In genomic region chr11:27700351-27701261, GRCh38 we compare ENCODE assay signal across 8 cellular contexts. TPM values are rescaled to one million over a fixed set of nuclear protein-coding genes. Genes with fewer than 3 reads are reported as not detected.
DNase-seq lines count a peak whose midpoint lies in the region; ATAC-seq, FAIRE-seq and TF ChIP-seq lines count a peak whose summit lies in the region.

Gene BDNF (minus strand): TSS chr11:27700455. CDS start chr11:27658564, 41,891 bp downstream.

- no peaks in the 10 kb centered on the region; the same call in 1 of the 2 replicates for H3K27me3 ChIP-seq in MM.1S (replicated peaks; ENCODE audit: insufficient read depth, low read length)
- H3K27me3 ChIP-seq in brain microvascular endothelial cell (replicated peaks), result no peaks in the 10 kb centered on the region

- H3K4me1 ChIP-seq in MM.1S (ENCODE audit: low read length), result 0 out of 2 replicates have a peak, but pooled peaks cover 5% of the 10 kb centered on the region
- H3K4me1 ChIP-seq in kidney (ENCODE audit: control insufficient read depth in 1 of 2, insufficient read depth in 1 of 2, low read depth in 1 of 2, low read length in 2 of 2), result peaks cover 0 to 18% of the 10 kb centered on the region in 2 donors

- peak within 1 kb of the TSS; percentile 20; the same call in 1 of the 2 replicates for H3K9ac ChIP-seq in MM.1S (ENCODE audit: low read length)
- peak within 1 kb of the TSS in 1 of 2 donors; percentile 46 for H3K9ac ChIP-seq in kidney (ENCODE audit: low read length in 2 of 2)

- TF ChIP-seq CTCF in AG04449 (IDR thresholded peaks at IDR 0.05; ENCODE audit: insufficient read depth, low read length, missing control alignments), result peak; percentile 0
- no peak for TF ChIP-seq CTCF in MM.1S (IDR thresholded peaks at IDR 0.05; ENCODE audit: low read length)
- peak; percentile 15 for TF ChIP-seq CTCF in brain microvascular endothelial cell (IDR thresholded peaks at IDR 0.05; ENCODE audit: low read depth, low read length, missing control alignments)
- TF ChIP-seq CTCF in kidney (IDR thresholded peaks at IDR 0.05; ENCODE audit: borderline replicate concordance, extremely low read depth, insufficient read depth), result no peak

- DNase-seq in AG04449 (ENCODE audit: low read depth, low spot score), result no peak
- DNase-seq in MM.1S, result peak; percentile 33
- DNase-seq in brain microvascular endothelial cell, result no peak
- peak; percentile 66 for DNase-seq in kidney
- no peak for DNase-seq in stimulated activated naive B cell treated with anti-CD40 and anti-IgM and Interleukin-4, amounts not matched to agents 10 μg/mL and 1 μg/mL and 100 μg/mL, for 72 hours

- peaks cover 19 to 29% of the 10 kb centered on the region in 2 donors for H3K4me1 Mint-ChIP-seq in stimulated activated naive B cell treated with anti-CD40 and anti-IgM and Interleukin-4, amounts not matched to agents 10 μg/mL and 1 μg/mL and 100 μg/mL, for 72 hours

- H2AFZ ChIP-seq in MM.1S (ENCODE audit: low read length), result peak within 1 kb of the TSS; percentile 85

- H3K9me2 ChIP-seq in MM.1S (replicated peaks; ENCODE audit: insufficient read depth, low read length), result no peaks in the 10 kb centered on the region

- intact Hi-C loops in kidney (cut with DNase I), result no loop called here

- POLR2A ChIA-PET in AG04449 (lab: Yijun Ruan, JAX), result interaction anchor here (0.8 to 3.6 kb wide), 11 partner anchors 16 to 1634 kb away, joined by 3 to 35 read pairs (median 4); partner anchors contain the start of genes KIF18A and METTL15

- no peaks in the 10 kb centered on the region for H3K79me2 ChIP-seq in MM.1S (ENCODE audit: low read length)

- H3K9me3 ChIP-seq in MM.1S (replicated peaks; ENCODE audit: insufficient read depth, low read length) (no peaks in the 10 kb centered on the region), kidney (ENCODE audit: control insufficient read depth in 1 of 2, low read length in 2 of 2) (no peaks in the 10 kb centered on the region)

- no peak for FAIRE-seq in kidney (lab: Jason Lieb, UNC)

- H3K4me2 ChIP-seq in MM.1S (ENCODE audit: low read depth, low read length), result peak within 1 kb of the TSS; percentile 100

- CTCF ChIA-PET in AG04449 (lab: Yijun Ruan, JAX), result interaction anchor here (1.0 to 9.1 kb wide), 17 partner anchors 10 to 1643 kb away, joined by 3 to 132 read pairs (median 5); no protein-coding TSS in a partner anchor

- in situ Hi-C loops in brain microvascular endothelial cell (cut with HindIII; ENCODE audit: low pct_ligation_motif_present, low sequenced_read_pairs), result loop anchor here (25.0 kb wide), 1 partner anchor 212 kb away; no protein-coding TSS in a partner anchor

- H3K36me3 Mint-ChIP-seq in stimulated activated naive B cell treated with anti-CD40 and anti-IgM and Interleukin-4, amounts not matched to agents 10 μg/mL and 1 μg/mL and 100 μg/mL, for 72 hours, result no peaks in the 10 kb centered on the region

- peak within 1 kb of the TSS; percentile 89 for H3K4me3 ChIP-seq in AG04449 (ENCODE audit: low read depth, low read length)
- peak within 1 kb of the TSS; percentile 77 for H3K4me3 ChIP-seq in MM.1S (ENCODE audit: low read length)
- H3K4me3 ChIP-seq in brain microvascular endothelial cell (ENCODE audit: low read depth, low read length), result peak within 1 kb of the TSS; percentile 84
- peak within 1 kb of the TSS; percentile 66 to 75 for H3K4me3 ChIP-seq in kidney (ENCODE audit: low read length in 2 of 2)

- H3K27ac ChIP-seq in MM.1S (ENCODE audit: low read length), result no peak within 1 kb of the TSS
- peak within 1 kb of the TSS; percentile 89 for H3K27ac ChIP-seq in brain microvascular endothelial cell
- H3K27ac ChIP-seq in kidney (ENCODE audit: low read depth in 2 of 2, low read length in 2 of 2), result no peak within 1 kb of the TSS

- peak within 1 kb of the TSS; percentile 81 to 85 for H3K4me3 Mint-ChIP-seq in stimulated activated naive B cell treated with anti-CD40 and anti-IgM and Interleukin-4, amounts not matched to agents 10 μg/mL and 1 μg/mL and 100 μg/mL, for 72 hours

- peaks cover 5% of the 10 kb centered on the region; the same call in 1 of the 2 replicates for H3F3A ChIP-seq in MM.1S (ENCODE audit: insufficient read depth, low read length)

- peak within 1 kb of the TSS; percentile 79 for H3K27ac Mint-ChIP-seq in stimulated activated naive B cell treated with anti-CD40 and anti-IgM and Interleukin-4, amounts not matched to agents 10 μg/mL and 1 μg/mL and 100 μg/mL, for 72 hours

- H4K20me1 ChIP-seq in MM.1S (ENCODE audit: insufficient read depth, low read length), result no peaks in the 10 kb centered on the region

- ATAC-seq in GM18511 (IDR thresholded peaks at IDR 0.05; ENCODE audit: unreplicated experiment) (peak; percentile 34), GM21423 (IDR thresholded peaks at IDR 0.05; ENCODE audit: unreplicated experiment) (no peak), GM21528 (IDR thresholded peaks at IDR 0.05; ENCODE audit: low FRiP score, unreplicated experiment) (no peak)
- peak in 1 of 2 donors; percentile 37 for ATAC-seq in stimulated activated naive B cell treated with anti-CD40 and anti-IgM and Interleukin-4, amounts not matched to agents 10 μg/mL and 1 μg/mL and 100 μg/mL, for 72 hours (replicated peaks)

- no peaks in the 10 kb centered on the region for H3K9me3 Mint-ChIP-seq in stimulated activated naive B cell treated with anti-CD40 and anti-IgM and Interleukin-4, amounts not matched to agents 10 μg/mL and 1 μg/mL and 100 μg/mL, for 72 hours

- peaks cover 59 to 64% of the 10 kb centered on the region in 2 donors for H3K27me3 Mint-ChIP-seq in stimulated activated naive B cell treated with anti-CD40 and anti-IgM and Interleukin-4, amounts not matched to agents 10 μg/mL and 1 μg/mL and 100 μg/mL, for 72 hours

- H3K36me3 ChIP-seq in MM.1S (replicated peaks; ENCODE audit: insufficient read depth, low read length) (no peaks in the 10 kb centered on the region), brain microvascular endothelial cell (replicated peaks) (no peaks in the 10 kb centered on the region), kidney (ENCODE audit: control insufficient read depth in 1 of 2, insufficient read depth in 2 of 2, low read length in 2 of 2) (no peaks in the 10 kb centered on the region)

RNA-seq across cellular contexts. Expression of gene BDNF, which starts in this region (rescaled TPM):
- total RNA-seq in kidney, result 0.31 TPM
- polyA plus RNA-seq in kidney (ENCODE audit: insufficient read depth, low read depth, low replicate concordance), result 0.19 TPM

Comparison
In these comparisons a context has a peak if more than half of its experiments do, and no peak if none do; other contexts are left out.
1. Peak in DNase-seq and H3K4me3 ChIP-seq in kidney; RNA of the gene not detected or under 1 TPM.
2. CTCF ChIP-seq: peak in AG04449 (single experiment) and brain microvascular endothelial cell (single experiment); none in MM.1S (single experiment) and kidney (single experiment).
3. Peak in every context shown above with its lines, with median percentiles within 50 percentile points of each other: H3K4me3 ChIP-seq.